ENCODE assay signal across 21 cellular contexts in genomic region chr4:3367866-3368265, GRCh38.
"Had no signal": no experiment of that assay in that cellular context is flagged by ENCODE, and none has a peak within 500 bp of the region (broad histone marks: within the 10 kb centered on the region; RNA-seq: fewer than 3 reads in every experiment).

No MANE protein-coding gene starts in this region.

- H3K4me3 Mint-ChIP-seq: activated CD4-positive, alpha-beta memory T cell treated with anti-CD3 and anti-CD28 coated beads, Interleukin-2, amount 10 ng/mL, durations not matched to agents 7 days and 5 days; activated naive CD8-positive, alpha-beta T cell treated with anti-CD3 and anti-CD28 coated beads, Interleukin-2, amount 50 U/mL, for 24 hours; natural killer cell; stimulated activated naive CD8-positive, alpha-beta T cell treated with anti-CD3 and anti-CD28 coated beads, Interleukin-15, Interleukin-2, amounts not matched to agents 100 ng/mL and 50 ng/mL, for 24 hours; T-helper 1 cell treated with Interleukin-12 subunit alpha and Interleukin-12 subunit beta and Interleukin-4 antibody, amounts not matched to agents 30 μg/mL and 1 μg/mL, for 36 hours; type B pancreatic cell; WTC11 had no signal

- H3K9me3 ChIP-seq: ascending aorta, left ventricle myocardium inferior, suprapubic skin had no signal

- H3K27ac ChIP-seq: ascending aorta, left ventricle myocardium inferior, suprapubic skin had no signal

- H3K27me3 Mint-ChIP-seq: type B pancreatic cell had no signal

- H3K36me3 Mint-ChIP-seq: natural killer cell, type B pancreatic cell, WTC11 had no signal

- DNase-seq: activated CD4-positive, alpha-beta memory T cell treated with anti-CD3 and anti-CD28 coated beads, Interleukin-2, amount 10 ng/mL, durations not matched to agents 7 days and 5 days; activated CD4-positive, alpha-beta T cell treated with anti-CD3 and anti-CD28 coated beads for 4 hours; activated gamma-delta T cell treated with Interleukin-2 at 50 U/mL for 16 hours; activated naive CD8-positive, alpha-beta T cell treated with anti-CD3 and anti-CD28 coated beads, Interleukin-2, amount 50 U/mL, for 24 hours; effector CD4-positive, alpha-beta T cell; foreskin fibroblast; hypothalamus; left ventricle myocardium inferior; mesenchymal stem cell; natural killer cell; occipital lobe; small intestine; stimulated activated CD4-positive, alpha-beta T cell treated with anti-CD3 and anti-CD28 coated beads, Interleukin-4, amount 100 ng/mL, for 4 hours; stimulated activated CD8-positive, alpha-beta memory T cell treated with anti-CD3 and anti-CD28 coated beads, Interleukin-4, amount 100 ng/mL, for 48 hours had no signal

- H3K27me3 ChIP-seq: ascending aorta, suprapubic skin had no signal

- H3K9me3 Mint-ChIP-seq: activated CD4-positive, alpha-beta memory T cell treated with anti-CD3 and anti-CD28 coated beads, Interleukin-2, amount 10 ng/mL, durations not matched to agents 7 days and 5 days; activated naive CD8-positive, alpha-beta T cell treated with anti-CD3 and anti-CD28 coated beads, Interleukin-2, amount 50 U/mL, for 24 hours; natural killer cell; stimulated activated naive CD8-positive, alpha-beta T cell treated with anti-CD3 and anti-CD28 coated beads, Interleukin-15, Interleukin-2, amounts not matched to agents 100 ng/mL and 50 ng/mL, for 24 hours; T-helper 1 cell treated with Interleukin-12 subunit alpha and Interleukin-12 subunit beta and Interleukin-4 antibody, amounts not matched to agents 30 μg/mL and 1 μg/mL, for 36 hours; type B pancreatic cell; WTC11 had no signal

- H3K36me3 ChIP-seq: ascending aorta, left ventricle myocardium inferior, suprapubic skin had no signal

- H3K4me3 ChIP-seq: ascending aorta, left ventricle myocardium inferior, suprapubic skin had no signal

- H3K27ac Mint-ChIP-seq: activated CD4-positive, alpha-beta memory T cell treated with anti-CD3 and anti-CD28 coated beads, Interleukin-2, amount 10 ng/mL, durations not matched to agents 7 days and 5 days; activated naive CD8-positive, alpha-beta T cell treated with anti-CD3 and anti-CD28 coated beads, Interleukin-2, amount 50 U/mL, for 24 hours; progenitor cell of endocrine pancreas; stimulated activated naive CD8-positive, alpha-beta T cell treated with anti-CD3 and anti-CD28 coated beads, Interleukin-15, Interleukin-2, amounts not matched to agents 100 ng/mL and 50 ng/mL, for 24 hours; T-helper 1 cell treated with Interleukin-12 subunit alpha and Interleukin-12 subunit beta and Interleukin-4 antibody, amounts not matched to agents 30 μg/mL and 1 μg/mL, for 36 hours; type B pancreatic cell; WTC11 had no signal

- ATAC-seq: activated naive CD8-positive, alpha-beta T cell treated with anti-CD3 and anti-CD28 coated beads, Interleukin-2, amount 50 U/mL, for 24 hours; natural killer cell; WTC11 had no signal
